27 cellular contexts compared by ENCODE assay signal in genomic region chr17:79541038-79541437, GRCh38.
"Had no signal": no experiment of that assay in that cellular context is flagged by ENCODE, and none has a peak within 500 bp of the region (broad histone marks: within the 10 kb centered on the region; RNA-seq: fewer than 3 reads in every experiment).

No MANE protein-coding gene starts in this region.

- H3K9me3 ChIP-seq: neutrophil, psoas muscle, right lobe of liver, sigmoid colon, stomach, thoracic aorta, thyroid gland, tibial nerve, upper lobe of left lung had no signal

- H3K79me2 ChIP-seq: parathyroid adenoma had no signal

- H3K4me1 ChIP-seq: parathyroid adenoma, psoas muscle, right lobe of liver, stomach, thyroid gland, tibial nerve, upper lobe of left lung had no signal

- H3K4me3 Mint-ChIP-seq: naive thymus-derived CD4-positive, alpha-beta T cell; natural killer cell; nephron; neural crest cell; stimulated activated effector memory CD8-positive, alpha-beta T cell treated with anti-CD3 and anti-CD28 coated beads, Interleukin-12 subunit alpha, Interleukin-12 subunit beta, amount 100 ng/mL, for 72 hours; stimulated activated naive B cell treated with anti-CD40 and anti-IgM and Interleukin-4, amounts not matched to agents 10 μg/mL and 1 μg/mL and 100 μg/mL, for 72 hours; stimulated activated naive CD8-positive, alpha-beta T cell treated with anti-CD3 and anti-CD28 coated beads, Interleukin-15, Interleukin-2, amounts not matched to agents 100 ng/mL and 50 ng/mL, for 24 hours had no signal

- FAIRE-seq: small intestine, urothelium cell line had no signal

- H3K36me3 Mint-ChIP-seq: naive thymus-derived CD4-positive, alpha-beta T cell; natural killer cell; stimulated activated effector memory CD8-positive, alpha-beta T cell treated with anti-CD3 and anti-CD28 coated beads, Interleukin-12 subunit alpha, Interleukin-12 subunit beta, amount 100 ng/mL, for 72 hours; stimulated activated naive B cell treated with anti-CD40 and anti-IgM and Interleukin-4, amounts not matched to agents 10 μg/mL and 1 μg/mL and 100 μg/mL, for 72 hours had no signal

- H2AFZ ChIP-seq: parathyroid adenoma had no signal

- DNase-seq: naive thymus-derived CD4-positive, alpha-beta T cell; natural killer cell; right cardiac atrium; small intestine; stimulated activated CD4-positive, alpha-beta T cell treated with anti-CD3 and anti-CD28 coated beads, Interleukin-15, amount 100 ng/mL, for 24 hours; stimulated activated CD4-positive, alpha-beta T cell treated with anti-CD3 and anti-CD28 coated beads, Interleukin-2, amount 100 ng/mL, for 24 hours; stimulated activated CD4-positive, alpha-beta T cell treated with anti-CD3 and anti-CD28 coated beads, Interleukin-2, amount 100 ng/mL, for 48 hours; stimulated activated CD4-positive, alpha-beta T cell treated with anti-CD3 and anti-CD28 coated beads, Interleukin-4, amount 100 ng/mL, for 24 hours; stimulated activated naive B cell treated with anti-CD40 and anti-IgM and Interleukin-4, amounts not matched to agents 10 μg/mL and 1 μg/mL and 100 μg/mL, for 72 hours; stimulated activated naive CD4-positive, alpha-beta T cell treated with Interleukin-2 at 50 U/mL for 16 hours; stomach; thyroid gland; trophoblast cell had no signal

- H3K27ac ChIP-seq: neutrophil, parathyroid adenoma, psoas muscle, right lobe of liver, sigmoid colon, stomach, thoracic aorta, thyroid gland, tibial nerve, upper lobe of left lung had no signal

- H3K4me1 Mint-ChIP-seq: naive thymus-derived CD4-positive, alpha-beta T cell; neural crest cell; stimulated activated effector memory CD8-positive, alpha-beta T cell treated with anti-CD3 and anti-CD28 coated beads, Interleukin-12 subunit alpha, Interleukin-12 subunit beta, amount 100 ng/mL, for 72 hours; stimulated activated naive B cell treated with anti-CD40 and anti-IgM and Interleukin-4, amounts not matched to agents 10 μg/mL and 1 μg/mL and 100 μg/mL, for 72 hours had no signal

- H3K4me3 ChIP-seq: psoas muscle, right lobe of liver, sigmoid colon, stomach, thoracic aorta, thyroid gland, tibial nerve, upper lobe of left lung had no signal

- H3K36me3 ChIP-seq: neutrophil, right lobe of liver, stomach, thoracic aorta, thyroid gland, tibial nerve, upper lobe of left lung had no signal

- H3K27me3 ChIP-seq: right lobe of liver, sigmoid colon, thyroid gland, upper lobe of left lung had no signal

- H3K9me3 Mint-ChIP-seq: natural killer cell; nephron; neural crest cell; stimulated activated effector memory CD8-positive, alpha-beta T cell treated with anti-CD3 and anti-CD28 coated beads, Interleukin-12 subunit alpha, Interleukin-12 subunit beta, amount 100 ng/mL, for 72 hours; stimulated activated naive B cell treated with anti-CD40 and anti-IgM and Interleukin-4, amounts not matched to agents 10 μg/mL and 1 μg/mL and 100 μg/mL, for 72 hours; stimulated activated naive CD8-positive, alpha-beta T cell treated with anti-CD3 and anti-CD28 coated beads, Interleukin-15, Interleukin-2, amounts not matched to agents 100 ng/mL and 50 ng/mL, for 24 hours had no signal

- H3K27ac Mint-ChIP-seq: naive thymus-derived CD4-positive, alpha-beta T cell; natural killer cell; nephron; progenitor cell of endocrine pancreas; stimulated activated effector memory CD8-positive, alpha-beta T cell treated with anti-CD3 and anti-CD28 coated beads, Interleukin-12 subunit alpha, Interleukin-12 subunit beta, amount 100 ng/mL, for 72 hours; stimulated activated naive B cell treated with anti-CD40 and anti-IgM and Interleukin-4, amounts not matched to agents 10 μg/mL and 1 μg/mL and 100 μg/mL, for 72 hours; stimulated activated naive CD8-positive, alpha-beta T cell treated with anti-CD3 and anti-CD28 coated beads, Interleukin-15, Interleukin-2, amounts not matched to agents 100 ng/mL and 50 ng/mL, for 24 hours had no signal

- H3K9ac ChIP-seq: parathyroid adenoma had no signal

- H3K27me3 Mint-ChIP-seq: stimulated activated naive CD8-positive, alpha-beta T cell treated with anti-CD3 and anti-CD28 coated beads, Interleukin-15, Interleukin-2, amounts not matched to agents 100 ng/mL and 50 ng/mL, for 24 hours had no signal

- ATAC-seq: naive thymus-derived CD4-positive, alpha-beta T cell; natural killer cell; psoas muscle; right cardiac atrium; right lobe of liver; stimulated activated effector memory CD8-positive, alpha-beta T cell treated with anti-CD3 and anti-CD28 coated beads, Interleukin-12 subunit alpha, Interleukin-12 subunit beta, amount 100 ng/mL, for 72 hours; stimulated activated naive B cell treated with anti-CD40 and anti-IgM and Interleukin-4, amounts not matched to agents 10 μg/mL and 1 μg/mL and 100 μg/mL, for 72 hours had no signal
